2 cellular contexts compared by ENCODE assay signal in genomic region chr5:79535477-79536192, GRCh38.
A peak's percentile ranks its signal among the peaks of the same experiment; 100 is the strongest.
TF ChIP-seq lines count a peak whose summit lies in the region.

No MANE protein-coding gene starts in this region.

TF ChIP-seq in GM12878, 131 proteins besides CTCF, POLR2A, EP300 and RAD21:
- TF ChIP-seq HSF1 (IDR thresholded peaks at IDR 0.05; ENCODE audit: low read depth, low read length) = no peak
- no peak for TF ChIP-seq SMAD1 (IDR thresholded peaks at IDR 0.05; ENCODE audit: low read depth, partially characterized antibody)
- no peak for TF ChIP-seq BCL3 (IDR thresholded peaks at IDR 0.05; ENCODE audit: borderline replicate concordance, insufficient read depth, low read depth, low read length, poor library complexity, severe bottlenecking)
- TF ChIP-seq CHD1 (IDR thresholded peaks at IDR 0.05; ENCODE audit: low read depth, low read length) = no peak

TF ChIP-seq in liver, 16 proteins besides CTCF, POLR2A, EP300 and RAD21 (continued from another document):
- peak; percentile 67 for TF ChIP-seq SP1 (IDR thresholded peaks at IDR 0.05)
- TF ChIP-seq HNF4G (IDR thresholded peaks at IDR 0.05) = no peak
- TF ChIP-seq TAF1 (conservative IDR thresholded peaks at IDR 0.05) = no peak
- TF ChIP-seq HNF4A (conservative IDR thresholded peaks at IDR 0.05) = peak; percentile 68 to 76
- no peak for TF ChIP-seq REST (IDR thresholded peaks at IDR 0.05)
- no peak for TF ChIP-seq EGR1 (IDR thresholded peaks at IDR 0.05; ENCODE audit: low read depth in 2 of 2)
- TF ChIP-seq MAX (IDR thresholded peaks at IDR 0.05) = no peak
- peak in 1 of 2 donors; percentile 52 for TF ChIP-seq JUND (IDR thresholded peaks at IDR 0.05)
- TF ChIP-seq ZBTB33 (IDR thresholded peaks at IDR 0.05) = no peak
